Comparison of ENCODE assay signal across 1 cellular context in the genomic region with DNA sequence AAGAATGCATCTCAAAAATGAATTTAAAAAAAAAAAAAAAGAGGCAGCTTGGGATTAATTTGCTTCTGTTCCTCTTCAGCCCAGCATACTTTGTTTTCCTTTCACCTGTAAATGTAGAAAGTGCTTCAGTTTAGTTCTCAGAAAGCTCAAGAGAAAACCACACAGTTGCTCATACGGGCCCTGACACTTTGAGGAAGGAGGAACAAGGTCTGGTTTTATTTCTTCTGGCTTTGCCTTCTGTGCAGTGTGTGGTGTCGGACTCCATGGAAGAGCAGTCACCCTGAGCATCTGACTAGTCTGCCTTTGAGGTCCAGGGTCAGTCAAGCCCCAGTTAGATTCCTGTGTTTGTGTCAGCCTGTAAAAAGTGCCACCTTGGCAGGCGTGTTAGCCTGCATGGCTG.
TF ChIP-seq lines count a peak whose summit lies in the region.

No MANE protein-coding gene starts in this region.

TF ChIP-seq in SK-N-SH, 30 proteins besides CTCF, POLR2A, EP300 and RAD21 (continued from another document):
- TF ChIP-seq, protein P1, sequence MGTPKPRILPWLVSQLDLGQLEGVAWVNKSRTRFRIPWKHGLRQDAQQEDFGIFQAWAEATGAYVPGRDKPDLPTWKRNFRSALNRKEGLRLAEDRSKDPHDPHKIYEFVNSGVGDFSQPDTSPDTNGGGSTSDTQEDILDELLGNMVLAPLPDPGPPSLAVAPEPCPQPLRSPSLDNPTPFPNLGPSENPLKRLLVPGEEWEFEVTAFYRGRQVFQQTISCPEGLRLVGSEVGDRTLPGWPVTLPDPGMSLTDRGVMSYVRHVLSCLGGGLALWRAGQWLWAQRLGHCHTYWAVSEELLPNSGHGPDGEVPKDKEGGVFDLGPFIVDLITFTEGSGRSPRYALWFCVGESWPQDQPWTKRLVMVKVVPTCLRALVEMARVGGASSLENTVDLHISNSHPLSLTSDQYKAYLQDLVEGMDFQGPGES (IDR thresholded peaks at IDR 0.05; ENCODE audit: low read depth, low read length) = no peak
- TF ChIP-seq NFIC (IDR thresholded peaks at IDR 0.05; ENCODE audit: borderline replicate concordance) (no peak), NRF1 (IDR thresholded peaks at IDR 0.05; ENCODE audit: low read depth, low read length) (no peak), GATA2 (CRISPR knock-in tag; IDR thresholded peaks at IDR 0.05) (no peak), GABPA (IDR thresholded peaks at IDR 0.05; ENCODE audit: low read depth) (no peak), MXI1 (IDR thresholded peaks at IDR 0.05; ENCODE audit: low read depth, low read length) (no peak), POLR2AphosphoS5 (IDR thresholded peaks at IDR 0.05; ENCODE audit: low read depth, low read length) (no peak), RCOR1 (IDR thresholded peaks at IDR 0.05; ENCODE audit: low read length) (no peak), FOXM1 (IDR thresholded peaks at IDR 0.05; ENCODE audit: low read depth) (no peak), TEAD4 (IDR thresholded peaks at IDR 0.05; ENCODE audit: borderline replicate concordance, insufficient read depth) (no peak), SMC3 (IDR thresholded peaks at IDR 0.05; ENCODE audit: low read depth, low read length) (no peak), SIN3A (IDR thresholded peaks at IDR 0.05; ENCODE audit: borderline replicate concordance, low read depth, low read length) (no peak), FOSL2 (IDR thresholded peaks at IDR 0.05; ENCODE audit: borderline replicate concordance, low read depth) (no peak)
- TF ChIP-seq, protein P2, sequence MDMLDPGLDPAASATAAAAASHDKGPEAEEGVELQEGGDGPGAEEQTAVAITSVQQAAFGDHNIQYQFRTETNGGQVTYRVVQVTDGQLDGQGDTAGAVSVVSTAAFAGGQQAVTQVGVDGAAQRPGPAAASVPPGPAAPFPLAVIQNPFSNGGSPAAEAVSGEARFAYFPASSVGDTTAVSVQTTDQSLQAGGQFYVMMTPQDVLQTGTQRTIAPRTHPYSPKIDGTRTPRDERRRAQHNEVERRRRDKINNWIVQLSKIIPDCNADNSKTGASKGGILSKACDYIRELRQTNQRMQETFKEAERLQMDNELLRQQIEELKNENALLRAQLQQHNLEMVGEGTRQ (IDR thresholded peaks at IDR 0.05; ENCODE audit: borderline replicate concordance, low read depth, low read length) = no peak
- TF ChIP-seq, protein P3, sequence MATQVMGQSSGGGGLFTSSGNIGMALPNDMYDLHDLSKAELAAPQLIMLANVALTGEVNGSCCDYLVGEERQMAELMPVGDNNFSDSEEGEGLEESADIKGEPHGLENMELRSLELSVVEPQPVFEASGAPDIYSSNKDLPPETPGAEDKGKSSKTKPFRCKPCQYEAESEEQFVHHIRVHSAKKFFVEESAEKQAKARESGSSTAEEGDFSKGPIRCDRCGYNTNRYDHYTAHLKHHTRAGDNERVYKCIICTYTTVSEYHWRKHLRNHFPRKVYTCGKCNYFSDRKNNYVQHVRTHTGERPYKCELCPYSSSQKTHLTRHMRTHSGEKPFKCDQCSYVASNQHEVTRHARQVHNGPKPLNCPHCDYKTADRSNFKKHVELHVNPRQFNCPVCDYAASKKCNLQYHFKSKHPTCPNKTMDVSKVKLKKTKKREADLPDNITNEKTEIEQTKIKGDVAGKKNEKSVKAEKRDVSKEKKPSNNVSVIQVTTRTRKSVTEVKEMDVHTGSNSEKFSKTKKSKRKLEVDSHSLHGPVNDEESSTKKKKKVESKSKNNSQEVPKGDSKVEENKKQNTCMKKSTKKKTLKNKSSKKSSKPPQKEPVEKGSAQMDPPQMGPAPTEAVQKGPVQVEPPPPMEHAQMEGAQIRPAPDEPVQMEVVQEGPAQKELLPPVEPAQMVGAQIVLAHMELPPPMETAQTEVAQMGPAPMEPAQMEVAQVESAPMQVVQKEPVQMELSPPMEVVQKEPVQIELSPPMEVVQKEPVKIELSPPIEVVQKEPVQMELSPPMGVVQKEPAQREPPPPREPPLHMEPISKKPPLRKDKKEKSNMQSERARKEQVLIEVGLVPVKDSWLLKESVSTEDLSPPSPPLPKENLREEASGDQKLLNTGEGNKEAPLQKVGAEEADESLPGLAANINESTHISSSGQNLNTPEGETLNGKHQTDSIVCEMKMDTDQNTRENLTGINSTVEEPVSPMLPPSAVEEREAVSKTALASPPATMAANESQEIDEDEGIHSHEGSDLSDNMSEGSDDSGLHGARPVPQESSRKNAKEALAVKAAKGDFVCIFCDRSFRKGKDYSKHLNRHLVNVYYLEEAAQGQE (IDR thresholded peaks at IDR 0.05; ENCODE audit: low read depth, low read length) = no peak
TF ChIP-seq in SK-N-SH: peak in this region for 0.
